In the genomic region with DNA sequence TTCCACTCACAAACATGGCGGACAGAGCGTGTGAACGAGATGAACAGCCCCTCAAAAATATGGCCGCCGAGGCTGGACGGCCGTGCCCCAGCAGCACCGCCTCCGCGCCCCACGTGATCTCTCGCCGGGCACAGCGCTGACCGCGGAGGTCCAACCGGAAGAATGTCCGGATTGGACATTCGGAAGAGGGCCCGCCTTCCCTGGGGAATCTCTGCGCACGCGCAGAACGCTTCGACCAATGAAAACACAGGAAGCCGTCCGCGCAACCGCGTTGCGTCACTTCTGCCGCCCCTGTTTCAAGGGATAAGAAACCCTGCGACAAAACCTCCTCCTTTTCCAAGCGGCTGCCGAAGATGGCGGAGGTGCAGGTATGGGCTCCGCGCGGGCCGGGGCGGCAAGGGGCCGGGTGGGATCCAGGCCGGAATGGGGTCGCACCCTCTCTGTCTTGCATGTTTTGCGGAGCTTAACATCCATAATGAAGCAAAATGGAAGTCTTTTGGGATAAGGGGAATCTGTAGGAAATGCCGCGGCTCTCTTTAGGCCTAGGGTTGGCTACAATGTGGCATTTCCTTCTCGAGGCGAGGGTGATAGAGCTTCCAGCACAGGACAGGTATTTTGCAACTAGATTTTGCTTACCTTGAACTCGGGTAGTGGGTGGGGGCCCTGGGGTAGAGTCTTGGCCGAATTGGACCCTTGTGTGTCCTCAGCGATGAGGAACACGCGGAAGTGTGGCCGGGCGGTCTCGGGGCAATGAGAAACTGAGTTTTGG, we compare ENCODE assay signal across 1 cellular context.
TF ChIP-seq lines count a peak whose summit lies in the region.

A gene (plus strand): TSS at position 332 of the 769 bp plus-strand sequence. CDS start 22 bp downstream, at position 354.

TF ChIP-seq in K562, 482 proteins besides CTCF, POLR2A, EP300 and RAD21 (continued from another document and continues in another):
- TF ChIP-seq, protein P1, sequence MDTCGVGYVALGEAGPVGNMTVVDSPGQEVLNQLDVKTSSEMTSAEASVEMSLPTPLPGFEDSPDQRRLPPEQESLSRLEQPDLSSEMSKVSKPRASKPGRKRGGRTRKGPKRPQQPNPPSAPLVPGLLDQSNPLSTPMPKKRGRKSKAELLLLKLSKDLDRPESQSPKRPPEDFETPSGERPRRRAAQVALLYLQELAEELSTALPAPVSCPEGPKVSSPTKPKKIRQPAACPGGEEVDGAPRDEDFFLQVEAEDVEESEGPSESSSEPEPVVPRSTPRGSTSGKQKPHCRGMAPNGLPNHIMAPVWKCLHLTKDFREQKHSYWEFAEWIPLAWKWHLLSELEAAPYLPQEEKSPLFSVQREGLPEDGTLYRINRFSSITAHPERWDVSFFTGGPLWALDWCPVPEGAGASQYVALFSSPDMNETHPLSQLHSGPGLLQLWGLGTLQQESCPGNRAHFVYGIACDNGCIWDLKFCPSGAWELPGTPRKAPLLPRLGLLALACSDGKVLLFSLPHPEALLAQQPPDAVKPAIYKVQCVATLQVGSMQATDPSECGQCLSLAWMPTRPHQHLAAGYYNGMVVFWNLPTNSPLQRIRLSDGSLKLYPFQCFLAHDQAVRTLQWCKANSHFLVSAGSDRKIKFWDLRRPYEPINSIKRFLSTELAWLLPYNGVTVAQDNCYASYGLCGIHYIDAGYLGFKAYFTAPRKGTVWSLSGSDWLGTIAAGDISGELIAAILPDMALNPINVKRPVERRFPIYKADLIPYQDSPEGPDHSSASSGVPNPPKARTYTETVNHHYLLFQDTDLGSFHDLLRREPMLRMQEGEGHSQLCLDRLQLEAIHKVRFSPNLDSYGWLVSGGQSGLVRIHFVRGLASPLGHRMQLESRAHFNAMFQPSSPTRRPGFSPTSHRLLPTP (IDR thresholded peaks at IDR 0.05; ENCODE audit: borderline replicate concordance, extremely low read depth, insufficient read length), result no peak
- TF ChIP-seq SOX6 (IDR thresholded peaks at IDR 0.05) (peak; percentile 33; the same call in 1 of the 2 replicates), ZNF274 (IDR thresholded peaks at IDR 0.05; ENCODE audit: borderline replicate concordance, low read depth, low read length) (no peak), PYGO2 (tag; IDR thresholded peaks at IDR 0.05) (no peak), THRAP3 (IDR thresholded peaks at IDR 0.05; ENCODE audit: borderline replicate concordance) (no peak), SRSF1 (IDR thresholded peaks at IDR 0.05; ENCODE audit: low read depth, low read length) (no peak), KAT8 (IDR thresholded peaks at IDR 0.05; ENCODE audit: low read depth) (no peak), TAF15 (IDR thresholded peaks at IDR 0.05; ENCODE audit: low read depth, low read length) (no peak), ZNF212 (CRISPR knock-in tag; IDR thresholded peaks at IDR 0.05) (no peak), TAL1 (IDR thresholded peaks at IDR 0.05) (no peak), ZBED1 (IDR thresholded peaks at IDR 0.05) (no peak), NR4A1 (CRISPR knock-in tag; IDR thresholded peaks at IDR 0.05) (no peak), NR4A1 (tag; IDR thresholded peaks at IDR 0.05) (no peak), BRF1 (IDR thresholded peaks at IDR 0.05; ENCODE audit: borderline replicate concordance, extremely low read depth, insufficient read length) (no peak), KHSRP (IDR thresholded peaks at IDR 0.05) (no peak), HDAC6 (IDR thresholded peaks at IDR 0.05; ENCODE audit: low read depth, low read length) (0 out of 2 replicates have a peak, but pooled peaks have one; percentile 31), SNRNP70 (optimal IDR thresholded peaks at IDR 0.05; ENCODE audit: low read depth, low read length) (no peak), MCM7 (IDR thresholded peaks at IDR 0.05) (no peak), ZNF232 (CRISPR knock-in tag; IDR thresholded peaks at IDR 0.05) (peak; percentile 80), SREBF2 (CRISPR knock-in tag; IDR thresholded peaks at IDR 0.05) (no peak), NCOA1 (IDR thresholded peaks at IDR 0.05; ENCODE audit: low read depth) (peak; percentile 28; the same call in 1 of the 2 replicates), DDX20 (tag; IDR thresholded peaks at IDR 0.05; ENCODE audit: low read depth) (no peak), ARID2 (IDR thresholded peaks at IDR 0.05) (no peak), HIVEP1 (CRISPR knock-in tag; IDR thresholded peaks at IDR 0.05) (no peak), U2AF2 (optimal IDR thresholded peaks at IDR 0.05; ENCODE audit: low read depth, low read length) (no peak), JUNB (CRISPR knock-in tag; conservative IDR thresholded peaks at IDR 0.05) (no peak)
- TF ChIP-seq, protein P2, sequence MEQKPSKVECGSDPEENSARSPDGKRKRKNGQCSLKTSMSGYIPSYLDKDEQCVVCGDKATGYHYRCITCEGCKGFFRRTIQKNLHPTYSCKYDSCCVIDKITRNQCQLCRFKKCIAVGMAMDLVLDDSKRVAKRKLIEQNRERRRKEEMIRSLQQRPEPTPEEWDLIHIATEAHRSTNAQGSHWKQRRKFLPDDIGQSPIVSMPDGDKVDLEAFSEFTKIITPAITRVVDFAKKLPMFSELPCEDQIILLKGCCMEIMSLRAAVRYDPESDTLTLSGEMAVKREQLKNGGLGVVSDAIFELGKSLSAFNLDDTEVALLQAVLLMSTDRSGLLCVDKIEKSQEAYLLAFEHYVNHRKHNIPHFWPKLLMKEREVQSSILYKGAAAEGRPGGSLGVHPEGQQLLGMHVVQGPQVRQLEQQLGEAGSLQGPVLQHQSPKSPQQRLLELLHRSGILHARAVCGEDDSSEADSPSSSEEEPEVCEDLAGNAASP (IDR thresholded peaks at IDR 0.05), result no peak
- TF ChIP-seq, protein P3, sequence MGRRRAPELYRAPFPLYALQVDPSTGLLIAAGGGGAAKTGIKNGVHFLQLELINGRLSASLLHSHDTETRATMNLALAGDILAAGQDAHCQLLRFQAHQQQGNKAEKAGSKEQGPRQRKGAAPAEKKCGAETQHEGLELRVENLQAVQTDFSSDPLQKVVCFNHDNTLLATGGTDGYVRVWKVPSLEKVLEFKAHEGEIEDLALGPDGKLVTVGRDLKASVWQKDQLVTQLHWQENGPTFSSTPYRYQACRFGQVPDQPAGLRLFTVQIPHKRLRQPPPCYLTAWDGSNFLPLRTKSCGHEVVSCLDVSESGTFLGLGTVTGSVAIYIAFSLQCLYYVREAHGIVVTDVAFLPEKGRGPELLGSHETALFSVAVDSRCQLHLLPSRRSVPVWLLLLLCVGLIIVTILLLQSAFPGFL (CRISPR knock-in tag; IDR thresholded peaks at IDR 0.05), result no peak
- TF ChIP-seq, protein P4, sequence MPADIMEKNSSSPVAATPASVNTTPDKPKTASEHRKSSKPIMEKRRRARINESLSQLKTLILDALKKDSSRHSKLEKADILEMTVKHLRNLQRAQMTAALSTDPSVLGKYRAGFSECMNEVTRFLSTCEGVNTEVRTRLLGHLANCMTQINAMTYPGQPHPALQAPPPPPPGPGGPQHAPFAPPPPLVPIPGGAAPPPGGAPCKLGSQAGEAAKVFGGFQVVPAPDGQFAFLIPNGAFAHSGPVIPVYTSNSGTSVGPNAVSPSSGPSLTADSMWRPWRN (IDR thresholded peaks at IDR 0.05; ENCODE audit: low read depth), result no peak
- TF ChIP-seq, protein P5, sequence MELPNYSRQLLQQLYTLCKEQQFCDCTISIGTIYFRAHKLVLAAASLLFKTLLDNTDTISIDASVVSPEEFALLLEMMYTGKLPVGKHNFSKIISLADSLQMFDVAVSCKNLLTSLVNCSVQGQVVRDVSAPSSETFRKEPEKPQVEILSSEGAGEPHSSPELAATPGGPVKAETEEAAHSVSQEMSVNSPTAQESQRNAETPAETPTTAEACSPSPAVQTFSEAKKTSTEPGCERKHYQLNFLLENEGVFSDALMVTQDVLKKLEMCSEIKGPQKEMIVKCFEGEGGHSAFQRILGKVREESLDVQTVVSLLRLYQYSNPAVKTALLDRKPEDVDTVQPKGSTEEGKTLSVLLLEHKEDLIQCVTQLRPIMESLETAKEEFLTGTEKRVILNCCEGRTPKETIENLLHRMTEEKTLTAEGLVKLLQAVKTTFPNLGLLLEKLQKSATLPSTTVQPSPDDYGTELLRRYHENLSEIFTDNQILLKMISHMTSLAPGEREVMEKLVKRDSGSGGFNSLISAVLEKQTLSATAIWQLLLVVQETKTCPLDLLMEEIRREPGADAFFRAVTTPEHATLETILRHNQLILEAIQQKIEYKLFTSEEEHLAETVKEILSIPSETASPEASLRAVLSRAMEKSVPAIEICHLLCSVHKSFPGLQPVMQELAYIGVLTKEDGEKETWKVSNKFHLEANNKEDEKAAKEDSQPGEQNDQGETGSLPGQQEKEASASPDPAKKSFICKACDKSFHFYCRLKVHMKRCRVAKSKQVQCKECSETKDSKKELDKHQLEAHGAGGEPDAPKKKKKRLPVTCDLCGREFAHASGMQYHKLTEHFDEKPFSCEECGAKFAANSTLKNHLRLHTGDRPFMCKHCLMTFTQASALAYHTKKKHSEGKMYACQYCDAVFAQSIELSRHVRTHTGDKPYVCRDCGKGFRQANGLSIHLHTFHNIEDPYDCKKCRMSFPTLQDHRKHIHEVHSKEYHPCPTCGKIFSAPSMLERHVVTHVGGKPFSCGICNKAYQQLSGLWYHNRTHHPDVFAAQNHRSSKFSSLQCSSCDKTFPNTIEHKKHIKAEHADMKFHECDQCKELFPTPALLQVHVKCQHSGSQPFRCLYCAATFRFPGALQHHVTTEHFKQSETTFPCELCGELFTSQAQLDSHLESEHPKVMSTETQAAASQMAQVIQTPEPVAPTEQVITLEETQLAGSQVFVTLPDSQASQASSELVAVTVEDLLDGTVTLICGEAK (IDR thresholded peaks at IDR 0.05), result peak; percentile 87
- TF ChIP-seq, protein P5 (CRISPR knock-in tag; IDR thresholded peaks at IDR 0.05), result no peak
- TF ChIP-seq, protein P6, sequence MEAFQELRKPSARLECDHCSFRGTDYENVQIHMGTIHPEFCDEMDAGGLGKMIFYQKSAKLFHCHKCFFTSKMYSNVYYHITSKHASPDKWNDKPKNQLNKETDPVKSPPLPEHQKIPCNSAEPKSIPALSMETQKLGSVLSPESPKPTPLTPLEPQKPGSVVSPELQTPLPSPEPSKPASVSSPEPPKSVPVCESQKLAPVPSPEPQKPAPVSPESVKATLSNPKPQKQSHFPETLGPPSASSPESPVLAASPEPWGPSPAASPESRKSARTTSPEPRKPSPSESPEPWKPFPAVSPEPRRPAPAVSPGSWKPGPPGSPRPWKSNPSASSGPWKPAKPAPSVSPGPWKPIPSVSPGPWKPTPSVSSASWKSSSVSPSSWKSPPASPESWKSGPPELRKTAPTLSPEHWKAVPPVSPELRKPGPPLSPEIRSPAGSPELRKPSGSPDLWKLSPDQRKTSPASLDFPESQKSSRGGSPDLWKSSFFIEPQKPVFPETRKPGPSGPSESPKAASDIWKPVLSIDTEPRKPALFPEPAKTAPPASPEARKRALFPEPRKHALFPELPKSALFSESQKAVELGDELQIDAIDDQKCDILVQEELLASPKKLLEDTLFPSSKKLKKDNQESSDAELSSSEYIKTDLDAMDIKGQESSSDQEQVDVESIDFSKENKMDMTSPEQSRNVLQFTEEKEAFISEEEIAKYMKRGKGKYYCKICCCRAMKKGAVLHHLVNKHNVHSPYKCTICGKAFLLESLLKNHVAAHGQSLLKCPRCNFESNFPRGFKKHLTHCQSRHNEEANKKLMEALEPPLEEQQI (IDR thresholded peaks at IDR 0.05), result no peak
- TF ChIP-seq, protein P7, sequence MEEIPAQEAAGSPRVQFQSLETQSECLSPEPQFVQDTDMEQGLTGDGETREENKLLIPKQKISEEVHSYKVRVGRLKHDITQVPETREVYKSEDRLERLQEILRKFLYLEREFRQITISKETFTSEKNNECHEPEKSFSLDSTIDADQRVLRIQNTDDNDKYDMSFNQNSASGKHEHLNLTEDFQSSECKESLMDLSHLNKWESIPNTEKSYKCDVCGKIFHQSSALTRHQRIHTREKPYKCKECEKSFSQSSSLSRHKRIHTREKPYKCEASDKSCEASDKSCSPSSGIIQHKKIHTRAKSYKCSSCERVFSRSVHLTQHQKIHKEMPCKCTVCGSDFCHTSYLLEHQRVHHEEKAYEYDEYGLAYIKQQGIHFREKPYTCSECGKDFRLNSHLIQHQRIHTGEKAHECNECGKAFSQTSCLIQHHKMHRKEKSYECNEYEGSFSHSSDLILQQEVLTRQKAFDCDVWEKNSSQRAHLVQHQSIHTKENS (CRISPR knock-in tag; IDR thresholded peaks at IDR 0.05), result no peak
- TF ChIP-seq, protein P8, sequence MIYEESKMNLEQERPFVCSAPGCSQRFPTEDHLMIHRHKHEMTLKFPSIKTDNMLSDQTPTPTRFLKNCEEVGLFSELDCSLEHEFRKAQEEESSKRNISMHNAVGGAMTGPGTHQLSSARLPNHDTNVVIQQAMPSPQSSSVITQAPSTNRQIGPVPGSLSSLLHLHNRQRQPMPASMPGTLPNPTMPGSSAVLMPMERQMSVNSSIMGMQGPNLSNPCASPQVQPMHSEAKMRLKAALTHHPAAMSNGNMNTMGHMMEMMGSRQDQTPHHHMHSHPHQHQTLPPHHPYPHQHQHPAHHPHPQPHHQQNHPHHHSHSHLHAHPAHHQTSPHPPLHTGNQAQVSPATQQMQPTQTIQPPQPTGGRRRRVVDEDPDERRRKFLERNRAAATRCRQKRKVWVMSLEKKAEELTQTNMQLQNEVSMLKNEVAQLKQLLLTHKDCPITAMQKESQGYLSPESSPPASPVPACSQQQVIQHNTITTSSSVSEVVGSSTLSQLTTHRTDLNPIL (CRISPR knock-in tag; IDR thresholded peaks at IDR 0.05), result peak; percentile 53; the same call in 1 of the 2 replicates
